ENCODE assay signal across 1 cellular context in genomic region chr12:122123051-122123760, GRCh38.
TF ChIP-seq lines count a peak whose summit lies in the region.

No MANE protein-coding gene starts in this region.

TF ChIP-seq in HEK293, 187 proteins besides CTCF, POLR2A, EP300 and RAD21 (continued from another document):
- TF ChIP-seq ZIC2 (tag by site-specific recombination; IDR thresholded peaks at IDR 0.05), result 0 out of 2 replicates have a peak, but pooled peaks have one; percentile 7
- 0 out of 2 replicates have a peak, but pooled peaks have one; percentile 41 for TF ChIP-seq ZEB2 (tag by site-specific recombination; IDR thresholded peaks at IDR 0.05)
- TF ChIP-seq ZNF426 (tag by site-specific recombination; IDR thresholded peaks at IDR 0.05), result no peak
- TF ChIP-seq KLF8 (tag by site-specific recombination; IDR thresholded peaks at IDR 0.05), result 0 out of 2 replicates have a peak, but pooled peaks have one; percentile 24
- TF ChIP-seq ZNF175 (tag by site-specific recombination; IDR thresholded peaks at IDR 0.05), result no peak
- TF ChIP-seq ZBTB26 (tag by site-specific recombination; optimal IDR thresholded peaks at IDR 0.05), result peak; percentile 8
